17 cellular contexts compared by ENCODE assay signal in genomic region chr12:94534761-94535613, GRCh38.
DNase-seq lines count a peak whose midpoint lies in the region; ATAC-seq and TF ChIP-seq lines count a peak whose summit lies in the region.
"Had no signal": no experiment of that assay in that cellular context is flagged by ENCODE, and none has a peak within 500 bp of the region (broad histone marks: within the 10 kb centered on the region; RNA-seq: fewer than 3 reads in every experiment).

No MANE protein-coding gene starts in this region.

- peaks cover 9 to 21% of the 10 kb centered on the region in 2 donors for H3K27me3 Mint-ChIP-seq in stimulated activated naive B cell treated with anti-CD40 and anti-IgM and Interleukin-4, amounts not matched to agents 10 μg/mL and 1 μg/mL and 100 μg/mL, for 72 hours

- no peak overlapping the region for H3K27ac ChIP-seq in heart left ventricle

- intact Hi-C loops in cardiac septum (cut with DNase I) = loop anchor here (5.0 kb wide), 1 partner anchor 388 kb away; the partner anchor contains the start of gene PLXNC1
- intact Hi-C loops in heart left ventricle (cut with DNase I) = loop anchor here in 7 of 10 donors (2.0 to 10.0 kb wide), 6 partner anchors 200 to 800 kb away; partner anchors contain the start of gene PLXNC1 (in 2 of the 7)

- peaks cover 8 to 14% of the 10 kb centered on the region in 2 donors for H3K4me1 Mint-ChIP-seq in stimulated activated naive B cell treated with anti-CD40 and anti-IgM and Interleukin-4, amounts not matched to agents 10 μg/mL and 1 μg/mL and 100 μg/mL, for 72 hours

- in situ Hi-C loops in HAP-1 (cut with MboI; ENCODE audit: low sequenced_read_pairs) = loop anchor here (5.0 to 25.0 kb wide), 3 partner anchors 398 to 1002 kb away; no protein-coding TSS in a partner anchor

- H3K36me3 ChIP-seq in heart left ventricle (no peaks in the 10 kb centered on the region), HAP-1 (replicated peaks) (no peaks in the 10 kb centered on the region)

- H3K27me3 ChIP-seq in heart left ventricle (no peaks in the 10 kb centered on the region), HAP-1 (ENCODE audit: low read depth) (no peaks in the 10 kb centered on the region)

- peak overlapping the region; percentile 67 for H3K27ac Mint-ChIP-seq in stimulated activated naive B cell treated with anti-CD40 and anti-IgM and Interleukin-4, amounts not matched to agents 10 μg/mL and 1 μg/mL and 100 μg/mL, for 72 hours
- H3K27ac Mint-ChIP-seq: dendritic cell treated with granulocyte-macrophage colony-stimulating factor and Interleukin-4, amounts not matched to agents 40 ng/mL and 50 ng/mL, for 4 days; T-helper 1 cell treated with Interleukin-12 subunit alpha and Interleukin-12 subunit beta and Interleukin-4 antibody, amounts not matched to agents 30 μg/mL and 1 μg/mL, for 36 hours had no signal

- no peak overlapping the region for H3K4me3 ChIP-seq in heart left ventricle
- H3K4me3 ChIP-seq in HAP-1 = no peak overlapping the region

- no peak for TF ChIP-seq POLR2A in heart left ventricle (IDR thresholded peaks at IDR 0.05)

- H3K9me3 Mint-ChIP-seq in stimulated activated naive B cell treated with anti-CD40 and anti-IgM and Interleukin-4, amounts not matched to agents 10 μg/mL and 1 μg/mL and 100 μg/mL, for 72 hours = no peaks in the 10 kb centered on the region
- H3K9me3 Mint-ChIP-seq: dendritic cell treated with granulocyte-macrophage colony-stimulating factor and Interleukin-4, amounts not matched to agents 40 ng/mL and 50 ng/mL, for 4 days; T-helper 1 cell treated with Interleukin-12 subunit alpha and Interleukin-12 subunit beta and Interleukin-4 antibody, amounts not matched to agents 30 μg/mL and 1 μg/mL, for 36 hours had no signal

- no peak for TF ChIP-seq CTCF in heart left ventricle (IDR thresholded peaks at IDR 0.05)

- H3K4me3 Mint-ChIP-seq in stimulated activated naive B cell treated with anti-CD40 and anti-IgM and Interleukin-4, amounts not matched to agents 10 μg/mL and 1 μg/mL and 100 μg/mL, for 72 hours = no peak overlapping the region
- H3K4me3 Mint-ChIP-seq: dendritic cell treated with granulocyte-macrophage colony-stimulating factor and Interleukin-4, amounts not matched to agents 40 ng/mL and 50 ng/mL, for 4 days; T-helper 1 cell treated with Interleukin-12 subunit alpha and Interleukin-12 subunit beta and Interleukin-4 antibody, amounts not matched to agents 30 μg/mL and 1 μg/mL, for 36 hours had no signal

- 85 to 90% (median 89%) methylated on average over 14 of the region's 14 CpGs for WGBS in heart left ventricle, 4 donors

- H3K9me3 ChIP-seq in heart left ventricle (no peaks in the 10 kb centered on the region), HAP-1 (no peaks in the 10 kb centered on the region)
- H3K9me3 ChIP-seq: Caco-2 had no signal

- DNase-seq in cardiac septum (ENCODE audit: low spot score) = peak; percentile 54
- no peak for DNase-seq in heart left ventricle
- peak; percentile 26 for DNase-seq in NCI-H345 (lab: John Stamatoyannopoulos, UW)
- DNase-seq in left lobe of liver (ENCODE audit: low spot score) = no peak
- DNase-seq in stimulated activated naive B cell treated with anti-CD40 and anti-IgM and Interleukin-4, amounts not matched to agents 10 μg/mL and 1 μg/mL and 100 μg/mL, for 72 hours = no peak
- DNase-seq in HAP-1 (ENCODE audit: low spot score in 2 of 2) = no peak
- DNase-seq in LoVo (ENCODE audit: low spot score) = no peak
- DNase-seq: activated CD4-positive, CD25-positive, alpha-beta regulatory T cell; activated CD8-positive, alpha-beta memory T cell treated with anti-CD3 and anti-CD28 coated beads, Interleukin-2, amount 50 U/mL, for 48 hours; activated naive CD4-positive, alpha-beta T cell; HCEC 1CT; occipital lobe; stimulated activated CD4-positive, alpha-beta T cell treated with anti-CD3 and anti-CD28 coated beads, Interleukin-4, amount 100 ng/mL, for 1 hour had no signal

- ATAC-seq in heart left ventricle = no peak
- peak; percentile 70 for ATAC-seq in left lobe of liver
- ATAC-seq in stimulated activated naive B cell treated with anti-CD40 and anti-IgM and Interleukin-4, amounts not matched to agents 10 μg/mL and 1 μg/mL and 100 μg/mL, for 72 hours (replicated peaks) = no peak
- no peak for ATAC-seq in GM18909 (IDR thresholded peaks at IDR 0.05; ENCODE audit: poor library complexity, unreplicated experiment)

- no peaks in the 10 kb centered on the region for H3K36me3 Mint-ChIP-seq in stimulated activated naive B cell treated with anti-CD40 and anti-IgM and Interleukin-4, amounts not matched to agents 10 μg/mL and 1 μg/mL and 100 μg/mL, for 72 hours

- H3K4me1 ChIP-seq in heart left ventricle (no peaks in the 10 kb centered on the region), HAP-1 (peaks cover 8% of the 10 kb centered on the region)

Comparison
In these comparisons a context has a peak if more than half of its experiments do, and no peak if none do; other contexts are left out.
1. DNase-seq: peak in cardiac septum (single experiment) and NCI-H345 (single experiment); none in heart left ventricle (0 of 5), left lobe of liver (single experiment), stimulated activated naive B cell treated with anti-CD40 and anti-IgM and Interleukin-4, amounts not matched to agents 10 μg/mL and 1 μg/mL and 100 μg/mL, for 72 hours (single experiment), HAP-1 (0 of 2) and LoVo (single experiment).